Comparison of ENCODE assay signal across 11 cellular contexts in genomic region chr15:82570721-82571519, GRCh38. TPM values are rescaled to one million over a fixed set of nuclear protein-coding genes. Genes with fewer than 3 reads are reported as not detected.
DNase-seq lines count a peak whose midpoint lies in the region; ATAC-seq and TF ChIP-seq lines count a peak whose summit lies in the region.
"Had no signal": no experiment of that assay in that cellular context is flagged by ENCODE, and none has a peak within 500 bp of the region (broad histone marks: within the 10 kb centered on the region; RNA-seq: fewer than 3 reads in every experiment).

No MANE protein-coding gene starts in this region.

- H3K9me3 ChIP-seq in Panc1 (ENCODE audit: control insufficient read depth, insufficient read depth, low read depth, low read length) (no peaks in the 10 kb centered on the region), psoas muscle (no peaks in the 10 kb centered on the region), MG63 (no peaks in the 10 kb centered on the region), prostate gland (no peaks in the 10 kb centered on the region)

- H3K4me1 ChIP-seq in Panc1 (ENCODE audit: control insufficient read depth, insufficient read depth, low read length) (no peaks in the 10 kb centered on the region), psoas muscle (peaks cover 4% of the 10 kb centered on the region), prostate gland (replicated peaks) (no peaks in the 10 kb centered on the region)

- in situ Hi-C loops in Panc1 (cut with HindIII; ENCODE audit: low pct_unique_long_range_greater_than_20kb, low sequenced_read_pairs): no loop called here

- H3K36me3 ChIP-seq in Panc1 (ENCODE audit: control insufficient read depth, insufficient read depth, low read length): no peaks in the 10 kb centered on the region
- H3K36me3 ChIP-seq in psoas muscle (ENCODE audit: insufficient read depth in 1 of 2, low read depth in 1 of 2): no peaks in the 10 kb centered on the region
- no peaks in the 10 kb centered on the region; the same call in 1 of the 2 replicates for H3K36me3 ChIP-seq in MG63
- H3K36me3 ChIP-seq in prostate gland: no peaks in the 10 kb centered on the region

- H3K27me3 ChIP-seq in Panc1 (ENCODE audit: control insufficient read depth, insufficient read depth, low read length): no peaks in the 10 kb centered on the region
- H3K27me3 ChIP-seq in psoas muscle (ENCODE audit: insufficient read depth in 3 of 3, low read length in 2 of 3): peaks cover 0 to 3% (median 2%) of the 10 kb centered on the region in 3 donors
- no peaks in the 10 kb centered on the region for H3K27me3 ChIP-seq in MG63
- H3K27me3 ChIP-seq in prostate gland (replicated peaks; ENCODE audit: insufficient read depth): no peaks in the 10 kb centered on the region

- POLR2A ChIA-PET in Panc1 (lab: Charles Lee): no interaction called here

- H3K4me3 ChIP-seq in Panc1 (ENCODE audit: low read depth in 2 of 2, low read length in 2 of 2): no peak overlapping the region
- peak overlapping the region; percentile 47 for H3K4me3 ChIP-seq in psoas muscle
- no peak overlapping the region; the same call in 1 of the 2 replicates for H3K4me3 ChIP-seq in MG63
- H3K4me3 ChIP-seq in prostate gland: no peak overlapping the region
- H3K4me3 ChIP-seq: K562 had no signal

- DNase-seq in D341Med (ENCODE audit: low spot score) (peak; percentile 30), Panc1 (ENCODE audit: low read depth, low spot score) (no peak), fibroblast of peridontal ligament (ENCODE audit: extremely low read depth) (peak; percentile 50), psoas muscle (no peak), OCI-M1 (lab: John Stamatoyannopoulos, UW) (no peak), MG63 (no peak), prostate gland (ENCODE audit: low spot score) (no peak), omental fat pad (ENCODE audit: low spot score) (no peak)
- DNase-seq: activated CD4-positive, alpha-beta T cell treated with anti-CD3 and anti-CD28 coated beads, Interleukin-2, amount 50 U/mL, for 4 hours; CD8-positive, alpha-beta memory T cell had no signal

- ATAC-seq in Panc1 (peak; percentile 43; the same call in 1 of the 2 replicates), psoas muscle (no peak), omental fat pad (ENCODE audit: low FRiP score) (no peak)

- no peak overlapping the region for H3K27ac ChIP-seq in Panc1 (ENCODE audit: low read length)
- H3K27ac ChIP-seq in psoas muscle: no peak overlapping the region
- no peak overlapping the region for H3K27ac ChIP-seq in prostate gland

- 42 to 49% (median 46%) methylated on average over 7 of the region's 7 CpGs for WGBS in psoas muscle, 3 donors
- 53% methylated on average over 7 of the region's 7 CpGs for WGBS in prostate gland

- CTCF ChIA-PET in Panc1 (lab: Charles Lee): no interaction called here

- no peak for TF ChIP-seq CTCF in Panc1 (IDR thresholded peaks at IDR 0.05)
- TF ChIP-seq CTCF in psoas muscle (IDR thresholded peaks at IDR 0.05): no peak
- TF ChIP-seq CTCF in prostate gland (IDR thresholded peaks at IDR 0.05): no peak
- TF ChIP-seq CTCF in omental fat pad (IDR thresholded peaks at IDR 0.05): no peak

- intact Hi-C loops in Panc1 (cut with micrococcal nuclease; ENCODE audit: unreplicated experiment) (no loop called here), psoas muscle (cut with DNase I) (loop anchor here in 1 of 2 donors (10.0 kb wide), 1 partner anchor 154 kb away; no protein-coding TSS in a partner anchor), prostate gland (cut with DNase I) (no loop called here)

- BruUV-seq in Panc1 (replicated peaks; lab: Mats Ljungman, UMichigan): no TSS peak

- no peak for TF ChIP-seq POLR2A in prostate gland (IDR thresholded peaks at IDR 0.05)

RNA-seq across cellular contexts. Expression of gene RPS17, which starts 30.7 kb away (rescaled TPM):
- total RNA-seq in Panc1 (2021; ENCODE audit: unreplicated experiment): 1,598 TPM
- polyA plus RNA-seq in Panc1 (2012; ENCODE audit: insufficient read length): 1,239 TPM
- 1,000 to 10,000 TPM in 1 of 4 donors, 100 to 1,000 TPM in 3; 724 to 1,041 (median 906) TPM for total RNA-seq in psoas muscle
- polyA plus RNA-seq in psoas muscle: 1,000 to 10,000 TPM; 1,927 to 3,349 (median 2,132) TPM
- 4,857 and 6,303 TPM in 2 replicates for total RNA-seq in MG63 (2014; rRNA removed; shearing (Covaris generic); ENCODE audit: low replicate concordance)
- total RNA-seq in prostate gland: 1,000 to 10,000 TPM in 1 of 2 donors, 100 to 1,000 TPM in 1; 995 to 3,415 TPM
- total RNA-seq in omental fat pad: 1,000 to 10,000 TPM; 2,008 to 3,328 (median 2,462) TPM

Comparison
In these comparisons a context has a peak if more than half of its experiments do, and no peak if none do; other contexts are left out.
1. DNase-seq: peak in D341Med (single experiment) and fibroblast of peridontal ligament (single experiment); none in Panc1 (single experiment), psoas muscle (0 of 2), OCI-M1 (single experiment), MG63 (single experiment), prostate gland (single experiment) and omental fat pad (single experiment).